ENCODE assay signal across 8 cellular contexts in the genomic region with DNA sequence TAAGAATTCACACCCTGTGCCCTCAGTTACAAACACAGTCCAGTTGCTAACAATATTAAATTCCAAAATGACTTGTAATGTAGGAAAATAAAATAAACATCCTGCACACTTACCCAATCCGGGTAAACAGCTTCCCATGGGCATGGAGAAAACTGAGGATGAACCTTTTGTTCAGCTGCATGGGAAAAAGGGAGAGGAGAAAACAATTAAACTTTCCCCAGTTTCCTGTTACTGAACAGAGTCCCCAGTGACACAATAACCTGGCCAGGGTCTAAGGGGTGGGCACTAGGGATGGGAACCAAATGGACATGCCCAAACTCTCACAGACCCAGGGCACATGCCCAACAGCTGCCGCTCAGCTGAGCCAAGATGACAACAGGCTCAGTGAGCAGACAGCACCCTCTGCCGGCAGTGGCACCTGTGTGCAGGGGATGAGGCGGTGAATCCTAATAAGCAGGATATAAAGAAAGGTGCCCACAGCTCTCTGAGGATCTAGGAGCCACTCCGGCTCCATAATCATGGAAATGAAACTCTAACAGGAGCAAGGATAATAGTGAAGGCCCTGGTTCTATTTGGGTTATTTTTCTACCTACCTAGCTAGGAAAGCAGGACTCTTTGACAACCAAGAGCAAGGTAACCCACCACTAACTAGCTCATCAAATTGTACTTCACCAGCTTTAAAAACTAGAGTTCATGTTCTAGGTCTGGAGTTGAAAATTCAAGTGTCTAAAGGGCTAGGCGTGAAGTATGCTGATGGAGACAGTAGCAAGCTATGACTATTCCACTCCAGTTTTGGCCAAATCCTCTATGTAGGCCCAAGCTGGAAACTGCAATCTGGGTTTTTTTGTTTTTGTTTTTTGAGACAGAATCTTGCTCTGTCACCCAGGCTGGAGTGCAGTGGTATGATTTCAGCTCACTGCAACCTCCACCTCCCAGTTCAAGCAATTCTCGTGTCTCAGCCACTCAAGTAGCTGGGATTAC. TPM values are rescaled to one million over a fixed set of nuclear protein-coding genes. Genes with fewer than 3 reads are reported as not detected.
A peak's percentile ranks its signal among the peaks of the same experiment; 100 is the strongest.
DNase-seq lines count a peak whose midpoint lies in the region; ATAC-seq and TF ChIP-seq lines count a peak whose summit lies in the region.

No MANE protein-coding gene starts in this region.

- no peak overlapping the region for H3K4me3 ChIP-seq in NB4 (ENCODE audit: low read depth, low read length)

- intact Hi-C loops in Right ventricle myocardium superior (cut with DNase I), result loop anchor here (2.0 to 10.0 kb wide), 2 partner anchors 150 to 192 kb away; no protein-coding TSS in a partner anchor

- peak; percentile 93 for ATAC-seq in Right ventricle myocardium superior (ENCODE audit: poor library complexity)

- H3K4me1 Mint-ChIP-seq in activated naive CD8-positive, alpha-beta T cell treated with anti-CD3 and anti-CD28 coated beads for 36 hours, result peaks cover 60% of the 10 kb centered on the region
- no peaks in the 10 kb centered on the region for H3K4me1 Mint-ChIP-seq in progenitor cell of endocrine pancreas (ENCODE audit: low read depth)
- H3K4me1 Mint-ChIP-seq in type B pancreatic cell (ENCODE audit: unreplicated experiment), result peaks cover 9% of the 10 kb centered on the region

- TF ChIP-seq CTCF in NB4 (IDR thresholded peaks at IDR 0.05; ENCODE audit: low read depth, low read length) (peak; percentile 84), progenitor cell of endocrine pancreas (IDR thresholded peaks at IDR 0.05; ENCODE audit: unreplicated experiment) (peak; percentile 91), type B pancreatic cell (conservative IDR thresholded peaks at IDR 0.05) (peak; percentile 94)

- DNase-seq in DMS153 (lab: John Stamatoyannopoulos, UW) (peak; percentile 12), DMS153 treated with DMSO at 0.1 percent for 48 hours (lab: John Stamatoyannopoulos, UW; ENCODE audit: unreplicated experiment) (no peak), NB4 (ENCODE audit: low read depth) (peak; percentile 66), T follicular helper cell (ENCODE audit: low read depth) (peak; percentile 75), Right ventricle myocardium superior (peak; percentile 93), progenitor cell of endocrine pancreas (ENCODE audit: low spot score, unreplicated experiment) (peak; percentile 63), type B pancreatic cell (ENCODE audit: extremely low spot score, unreplicated experiment) (peak; percentile 84)
- peak; percentile 82 for DNase-seq in activated naive CD8-positive, alpha-beta T cell treated with anti-CD3 and anti-CD28 coated beads for 36 hours

- no peak overlapping the region for H3K4me3 Mint-ChIP-seq in activated naive CD8-positive, alpha-beta T cell treated with anti-CD3 and anti-CD28 coated beads for 36 hours
- H3K4me3 Mint-ChIP-seq in progenitor cell of endocrine pancreas (ENCODE audit: low read depth) (no peak overlapping the region), type B pancreatic cell (no peak overlapping the region)

- TF ChIP-seq POLR2A in NB4 (IDR thresholded peaks at IDR 0.05; ENCODE audit: extremely low read depth, insufficient read length), result no peak

- H3K36me3 Mint-ChIP-seq in activated naive CD8-positive, alpha-beta T cell treated with anti-CD3 and anti-CD28 coated beads for 36 hours, result peaks cover 55% of the 10 kb centered on the region
- peaks cover 25% of the 10 kb centered on the region for H3K36me3 Mint-ChIP-seq in progenitor cell of endocrine pancreas (ENCODE audit: insufficient read depth)
- peaks cover 35% of the 10 kb centered on the region for H3K36me3 Mint-ChIP-seq in type B pancreatic cell

- peak overlapping the region; percentile 76 for H3K27ac Mint-ChIP-seq in activated naive CD8-positive, alpha-beta T cell treated with anti-CD3 and anti-CD28 coated beads for 36 hours
- H3K27ac Mint-ChIP-seq in progenitor cell of endocrine pancreas, result no peak overlapping the region
- H3K27ac Mint-ChIP-seq in type B pancreatic cell, result no peak overlapping the region

- no peaks in the 10 kb centered on the region for H3K27me3 Mint-ChIP-seq in activated naive CD8-positive, alpha-beta T cell treated with anti-CD3 and anti-CD28 coated beads for 36 hours
- H3K27me3 Mint-ChIP-seq in progenitor cell of endocrine pancreas (no peaks in the 10 kb centered on the region), type B pancreatic cell (no peaks in the 10 kb centered on the region)

- H3K9me3 Mint-ChIP-seq in activated naive CD8-positive, alpha-beta T cell treated with anti-CD3 and anti-CD28 coated beads for 36 hours, result peaks cover 2% of the 10 kb centered on the region
- H3K9me3 Mint-ChIP-seq in progenitor cell of endocrine pancreas (ENCODE audit: low read depth), result no peaks in the 10 kb centered on the region
- no peaks in the 10 kb centered on the region for H3K9me3 Mint-ChIP-seq in type B pancreatic cell

RNA-seq across cellular contexts. Expression of a gene that starts 58.8 kb away (rescaled TPM):
- 10 to 100 TPM; 48.7 to 51.8 TPM for total RNA-seq in activated naive CD8-positive, alpha-beta T cell treated with anti-CD3 and anti-CD28 coated beads for 36 hours
- 19.3 TPM for total RNA-seq in Right ventricle myocardium superior
- 44.5 and 47.7 TPM in 2 replicates for total RNA-seq in progenitor cell of endocrine pancreas
- 30.3 and 39.0 TPM in 2 replicates for total RNA-seq in type B pancreatic cell (ENCODE audit: low replicate concordance)

RNA-seq across cellular contexts. Expression of a gene that starts 58.9 kb away (rescaled TPM):
- total RNA-seq in activated naive CD8-positive, alpha-beta T cell treated with anti-CD3 and anti-CD28 coated beads for 36 hours, result 10 to 100 TPM; 10.9 to 13.1 TPM
- total RNA-seq in Right ventricle myocardium superior (8.3 TPM), progenitor cell of endocrine pancreas (15.2 and 16.5 TPM in 2 replicates), type B pancreatic cell (ENCODE audit: low replicate concordance) (10.8 and 14.4 TPM in 2 replicates)
